ENCODE assay signal across 16 cellular contexts in the genomic region with DNA sequence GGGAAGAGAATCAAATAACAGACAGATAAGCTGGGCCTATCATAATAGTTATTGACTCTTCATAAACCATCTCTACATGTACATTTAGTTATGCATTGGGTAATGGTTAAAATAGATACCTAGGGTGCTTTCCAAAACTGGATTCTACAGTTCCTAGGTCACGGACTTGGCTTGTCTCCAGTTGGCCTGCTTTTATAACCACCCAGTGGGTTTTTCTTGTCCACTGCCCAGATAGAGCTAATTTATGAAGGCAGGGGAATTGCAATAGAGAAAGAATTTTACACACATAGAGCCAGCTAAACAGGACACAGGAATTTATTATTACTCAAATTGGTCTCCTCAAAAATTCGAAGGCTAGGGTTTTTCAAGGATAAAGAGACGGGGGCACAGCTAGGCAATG.
"Had no signal": no experiment of that assay in that cellular context is flagged by ENCODE, and none has a peak within 500 bp of the region (broad histone marks: within the 10 kb centered on the region; RNA-seq: fewer than 3 reads in every experiment).

No MANE protein-coding gene starts in this region.

- H3K9me3 ChIP-seq: colonic mucosa, neutrophil had no signal

- H3K27ac Mint-ChIP-seq: naive thymus-derived CD4-positive, alpha-beta T cell had no signal

- FAIRE-seq: frontal cortex, islet of Langerhans, small intestine had no signal

- H3K36me3 ChIP-seq: colonic mucosa, esophagus squamous epithelium, heart left ventricle, neutrophil had no signal

- H3K4me3 Mint-ChIP-seq: naive thymus-derived CD4-positive, alpha-beta T cell had no signal

- H3K27ac ChIP-seq: colonic mucosa, esophagus squamous epithelium, heart left ventricle, neutrophil had no signal

- H3K27me3 ChIP-seq: colonic mucosa, esophagus squamous epithelium, heart left ventricle, neutrophil had no signal

- H3K4me3 ChIP-seq: colonic mucosa, esophagus squamous epithelium, heart left ventricle had no signal

- DNase-seq: colonic mucosa; dermis blood vessel endothelial cell; esophagus squamous epithelium; heart left ventricle; hippocampal formation; kidney glomerular epithelial cell; naive thymus-derived CD4-positive, alpha-beta T cell; posterior cingulate gyrus; small intestine; stimulated activated CD4-positive, alpha-beta T cell treated with anti-CD3 and anti-CD28 coated beads, Interleukin-12 subunit alpha, Interleukin-12 subunit beta, amount 100 ng/mL, for 4 hours; stimulated activated naive CD4-positive, alpha-beta T cell treated with Interleukin-2 at 50 U/mL for 16 hours; trophoblast cell had no signal

- ATAC-seq: heart left ventricle; naive thymus-derived CD4-positive, alpha-beta T cell; sciatic nerve had no signal

- H3K4me1 ChIP-seq: colonic mucosa had no signal
